Comparison of ENCODE assay signal across 1 cellular context in the genomic region with DNA sequence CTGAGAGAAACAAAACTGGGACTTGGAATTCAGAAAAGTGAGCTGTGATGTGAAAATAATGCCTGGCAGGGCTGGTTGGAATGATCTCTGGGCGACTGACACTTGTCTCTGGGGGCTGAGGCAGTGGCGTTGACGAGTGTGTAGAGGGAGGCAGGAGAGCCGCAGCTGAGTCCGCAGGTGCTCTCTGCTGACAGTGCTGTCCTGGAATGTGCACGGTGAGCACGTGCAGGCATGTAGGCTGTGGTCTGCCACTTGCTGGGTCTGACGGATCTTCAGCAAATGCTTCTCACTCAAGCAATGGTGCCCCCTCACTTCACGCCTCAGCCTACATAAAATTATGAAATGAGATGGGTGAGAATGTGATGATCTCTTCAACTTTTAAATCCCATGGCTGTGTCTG.
TF ChIP-seq lines count a peak whose summit lies in the region.

No MANE protein-coding gene starts in this region.

TF ChIP-seq in HepG2, 621 proteins besides CTCF, POLR2A, EP300 and RAD21:
- TF ChIP-seq ZNF224 (CRISPR knock-in tag; IDR thresholded peaks at IDR 0.05), result no peak
- peak; percentile 56; the same call in 1 of the 2 replicates for TF ChIP-seq ZNF263 (CRISPR knock-in tag; IDR thresholded peaks at IDR 0.05)
- TF ChIP-seq ZNF282 (IDR thresholded peaks at IDR 0.05; ENCODE audit: partially characterized antibody), result no peak
- TF ChIP-seq ZFP90 (CRISPR knock-in tag; IDR thresholded peaks at IDR 0.05; ENCODE audit: borderline replicate concordance), result no peak
- no peak for TF ChIP-seq PPARG (CRISPR knock-in tag; conservative IDR thresholded peaks at IDR 0.05)
- TF ChIP-seq RNF2 (conservative IDR thresholded peaks at IDR 0.05; ENCODE audit: low read depth), result no peak
- peak; percentile 74 for TF ChIP-seq BHLHE40 (IDR thresholded peaks at IDR 0.05; ENCODE audit: low read length)
